8 cellular contexts compared by ENCODE assay signal in the genomic region with DNA sequence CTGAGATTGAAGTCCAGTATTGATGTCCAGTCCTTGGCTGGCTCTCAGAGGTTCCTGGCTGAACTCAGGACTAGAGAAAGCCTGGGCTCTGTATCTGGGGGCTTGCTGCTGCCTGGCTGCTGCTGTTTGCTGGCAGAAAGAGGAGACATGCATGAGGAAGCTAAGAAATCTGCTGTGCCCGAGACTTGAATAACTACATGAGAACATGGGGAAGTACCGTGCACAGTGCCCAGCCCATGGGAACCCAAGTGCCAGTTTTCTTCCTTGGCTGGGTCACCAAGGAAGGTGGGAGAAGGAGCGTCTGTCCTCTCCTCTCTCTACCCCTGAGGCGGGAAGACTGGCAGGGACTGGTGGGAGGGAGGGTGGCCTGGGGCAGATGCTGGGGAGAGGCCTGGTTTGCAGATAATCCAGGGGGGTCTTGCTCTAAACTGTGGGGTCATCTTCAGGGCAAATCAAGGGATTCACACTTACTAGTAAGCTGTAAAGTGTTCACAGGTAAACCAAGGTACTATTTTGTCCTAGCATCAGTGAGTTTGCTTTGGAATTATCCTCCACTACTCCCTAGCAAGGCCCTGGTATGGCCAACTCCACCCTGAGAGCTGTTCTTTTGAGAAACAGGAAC. TPM values are rescaled to one million over a fixed set of nuclear protein-coding genes. Genes with fewer than 3 reads are reported as not detected.
DNase-seq lines count a peak whose midpoint lies in the region; TF ChIP-seq lines count a peak whose summit lies in the region.

No MANE protein-coding gene starts in this region.

- peaks cover 6% of the 10 kb centered on the region for H3K9me3 Mint-ChIP-seq in MCF 10A (ENCODE audit: unreplicated experiment)
- H3K9me3 Mint-ChIP-seq in activated T-helper 1 cell treated with anti-CD3 and anti-CD28 coated beads, Interleukin-12 subunit alpha, Interleukin-12 subunit beta, Interleukin-2, Interleukin-4 antibody, amounts not matched to agents 30 ng/mL and 10 ng/mL and 1 ng/mL, durations not matched to agents 14 hours and 24 hours and 36 hours: peaks cover 28% of the 10 kb centered on the region

- WGBS in urinary bladder: 55% methylated on average over 4 of the region's 4 CpGs

- H3K36me3 ChIP-seq in mucosa of stomach (ENCODE audit: control insufficient read depth, insufficient read depth, low read length): no peaks in the 10 kb centered on the region
- H3K36me3 ChIP-seq in urinary bladder (ENCODE audit: insufficient read depth): no peaks in the 10 kb centered on the region

- H3K4me1 ChIP-seq in mucosa of stomach (ENCODE audit: control insufficient read depth, insufficient read depth, low read length): peaks cover 40% of the 10 kb centered on the region
- H3K4me1 ChIP-seq in urinary bladder (ENCODE audit: insufficient read depth): no peaks in the 10 kb centered on the region

- peak overlapping the region; percentile 84 for H3K27ac Mint-ChIP-seq in MCF 10A (ENCODE audit: low read depth, unreplicated experiment)
- H3K27ac Mint-ChIP-seq in activated T-helper 1 cell treated with anti-CD3 and anti-CD28 coated beads, Interleukin-12 subunit alpha, Interleukin-12 subunit beta, Interleukin-2, Interleukin-4 antibody, amounts not matched to agents 30 ng/mL and 10 ng/mL and 1 ng/mL, durations not matched to agents 14 hours and 24 hours and 36 hours: no peak overlapping the region

- CTCF ChIA-PET in MCF 10A (lab: Yijun Ruan, JAX): interaction anchor here (0.6 to 2.0 kb wide), 6 partner anchors 10 to 555 kb away, joined by 3 to 10 read pairs (median 3); no protein-coding TSS in a partner anchor

- H3K9ac ChIP-seq in mucosa of stomach (ENCODE audit: low read length): peak overlapping the region; percentile 45

- no peak overlapping the region for H3K4me3 Mint-ChIP-seq in MCF 10A (ENCODE audit: unreplicated experiment)
- H3K4me3 Mint-ChIP-seq in activated T-helper 1 cell treated with anti-CD3 and anti-CD28 coated beads, Interleukin-12 subunit alpha, Interleukin-12 subunit beta, Interleukin-2, Interleukin-4 antibody, amounts not matched to agents 30 ng/mL and 10 ng/mL and 1 ng/mL, durations not matched to agents 14 hours and 24 hours and 36 hours: no peak overlapping the region

- H3K4me3 ChIP-seq in mucosa of stomach (ENCODE audit: low read length) (no peak overlapping the region), urinary bladder (ENCODE audit: low read depth, low read length) (no peak overlapping the region)

- peaks cover 6% of the 10 kb centered on the region for H3K36me3 Mint-ChIP-seq in MCF 10A (ENCODE audit: insufficient read depth, unreplicated experiment)
- peaks cover 11% of the 10 kb centered on the region for H3K36me3 Mint-ChIP-seq in activated T-helper 1 cell treated with anti-CD3 and anti-CD28 coated beads, Interleukin-12 subunit alpha, Interleukin-12 subunit beta, Interleukin-2, Interleukin-4 antibody, amounts not matched to agents 30 ng/mL and 10 ng/mL and 1 ng/mL, durations not matched to agents 14 hours and 24 hours and 36 hours (ENCODE audit: low read depth)

- no peaks in the 10 kb centered on the region for H3K27me3 Mint-ChIP-seq in MCF 10A (ENCODE audit: insufficient read depth, unreplicated experiment)
- H3K27me3 Mint-ChIP-seq in activated T-helper 1 cell treated with anti-CD3 and anti-CD28 coated beads, Interleukin-12 subunit alpha, Interleukin-12 subunit beta, Interleukin-2, Interleukin-4 antibody, amounts not matched to agents 30 ng/mL and 10 ng/mL and 1 ng/mL, durations not matched to agents 14 hours and 24 hours and 36 hours (ENCODE audit: insufficient read depth): peaks cover 4% of the 10 kb centered on the region

- H3K9me3 ChIP-seq in mucosa of stomach (ENCODE audit: control insufficient read depth, low read length): no peaks in the 10 kb centered on the region

- TF ChIP-seq CTCF in MCF 10A (IDR thresholded peaks at IDR 0.05; ENCODE audit: unreplicated experiment): no peak

- peak overlapping the region; percentile 81 for H3K27ac ChIP-seq in urinary bladder (ENCODE audit: low read depth)

- BruUV-seq in MCF 10A (replicated peaks; lab: Mats Ljungman, UMichigan): no TSS peak

- DNase-seq in activated CD8-positive, alpha-beta memory T cell treated with anti-CD3 and anti-CD28 coated beads for 24 hours: peak; percentile 56
- no peak for DNase-seq in activated CD8-positive, alpha-beta memory T cell treated with anti-CD3 and anti-CD28 coated beads, Interleukin-2, amount 50 U/mL, for 48 hours
- DNase-seq in MCF 10A (ENCODE audit: unreplicated experiment) (no peak), NOMO-1 treated with dmso at 0.1 percent for 144 hours (lab: John Stamatoyannopoulos, UW; ENCODE audit: unreplicated experiment) (no peak), NCI-H524 (lab: John Stamatoyannopoulos, UW) (no peak)
- DNase-seq in activated T-helper 1 cell treated with anti-CD3 and anti-CD28 coated beads, Interleukin-12 subunit alpha, Interleukin-12 subunit beta, Interleukin-2, Interleukin-4 antibody, amounts not matched to agents 30 ng/mL and 10 ng/mL and 1 ng/mL, durations not matched to agents 14 hours and 24 hours and 36 hours (ENCODE audit: low spot score): no peak

- intact Hi-C loops in MCF 10A (cut with micrococcal nuclease): no loop called here
- intact Hi-C loops in activated T-helper 1 cell treated with anti-CD3 and anti-CD28 coated beads, Interleukin-12 subunit alpha, Interleukin-12 subunit beta, Interleukin-2, Interleukin-4 antibody, amounts not matched to agents 30 ng/mL and 10 ng/mL and 1 ng/mL, durations not matched to agents 14 hours and 24 hours and 36 hours (cut with micrococcal nuclease): no loop called here

- peaks cover 16% of the 10 kb centered on the region for H3K4me1 Mint-ChIP-seq in MCF 10A (ENCODE audit: insufficient read depth, unreplicated experiment)
- peaks cover 15% of the 10 kb centered on the region for H3K4me1 Mint-ChIP-seq in activated T-helper 1 cell treated with anti-CD3 and anti-CD28 coated beads, Interleukin-12 subunit alpha, Interleukin-12 subunit beta, Interleukin-2, Interleukin-4 antibody, amounts not matched to agents 30 ng/mL and 10 ng/mL and 1 ng/mL, durations not matched to agents 14 hours and 24 hours and 36 hours (ENCODE audit: low read depth)

- no peaks in the 10 kb centered on the region for H3K27me3 ChIP-seq in mucosa of stomach (ENCODE audit: control insufficient read depth, insufficient read depth, low read length)

- POLR2A ChIA-PET in MCF 10A (lab: Yijun Ruan, JAX): interaction anchor here (0.9 to 2.2 kb wide), 7 partner anchors 10 to 866 kb away, joined by 4 to 18 read pairs (median 6); a partner anchor contains a TSS

RNA-seq across cellular contexts. Expression of a gene that starts 13.8 kb away (rescaled TPM):
- total RNA-seq in MCF 10A (2022): 376 and 426 TPM in 2 replicates
- total RNA-seq in urinary bladder: 82.2 TPM
- 653 TPM for polyA plus RNA-seq in urinary bladder
- total RNA-seq in activated T-helper 1 cell treated with anti-CD3 and anti-CD28 coated beads, Interleukin-12 subunit alpha, Interleukin-12 subunit beta, Interleukin-2, Interleukin-4 antibody, amounts not matched to agents 30 ng/mL and 10 ng/mL and 1 ng/mL, durations not matched to agents 14 hours and 24 hours and 36 hours: 149 and 156 TPM in 2 replicates
